Comparison of ENCODE assay signal across 20 cellular contexts in genomic region chr1:245008761-245009160, GRCh38.
"Had no signal": no experiment of that assay in that cellular context is flagged by ENCODE, and none has a peak within 500 bp of the region (broad histone marks: within the 10 kb centered on the region; RNA-seq: fewer than 3 reads in every experiment).

No MANE protein-coding gene starts in this region.

- H3K4me1 ChIP-seq: tibial artery had no signal

- DNase-seq: activated CD4-positive, alpha-beta T cell treated with anti-CD3 and anti-CD28 coated beads for 1 hour; activated CD8-positive, alpha-beta memory T cell treated with anti-CD3 and anti-CD28 coated beads for 24 hours; activated gamma-delta T cell treated with Interleukin-2 at 50 U/mL for 16 hours; amniotic stem cell; endodermal cell; heart right ventricle; kidney glomerular epithelial cell; left ventricle myocardium superior; occipital lobe; stimulated activated CD4-positive, alpha-beta T cell treated with anti-CD3 and anti-CD28 coated beads, Interleukin-12 subunit alpha, Interleukin-12 subunit beta, amount 100 ng/mL, for 4 hours; stimulated activated CD4-positive, alpha-beta T cell treated with anti-CD3 and anti-CD28 coated beads, Interleukin-1b, Interleukin-23, amount 100 ng/mL, for 48 hours; stimulated activated naive CD8-positive, alpha-beta T cell treated with anti-CD3 and anti-CD28 coated beads, Interleukin-15, Interleukin-2, amounts not matched to agents 100 U/mL and 50 U/mL, for 24 hours; substantia nigra; tibial artery had no signal

- H3K36me3 ChIP-seq: heart right ventricle had no signal

- H3K27ac ChIP-seq: epithelial cell of prostate, gastroesophageal sphincter, heart right ventricle, tibial artery, VCaP had no signal

- ATAC-seq: activated naive CD4-positive, alpha-beta T cell treated with anti-CD3 and anti-CD28 coated beads, Interleukin-2, amount 50 U/mL, for 72 hours; gastroesophageal sphincter; heart right ventricle; left ventricle myocardium superior; stimulated activated naive CD8-positive, alpha-beta T cell treated with anti-CD3 and anti-CD28 coated beads, Interleukin-15, Interleukin-2, amounts not matched to agents 100 U/mL and 50 U/mL, for 24 hours had no signal

- H3K9me3 ChIP-seq: gastroesophageal sphincter, heart right ventricle, tibial artery had no signal

- FAIRE-seq: colon, urothelium cell line had no signal

- H3K4me3 ChIP-seq: gastroesophageal sphincter, heart right ventricle, tibial artery had no signal

- H3K27me3 ChIP-seq: gastroesophageal sphincter, heart right ventricle, tibial artery had no signal
